8 cellular contexts compared by ENCODE assay signal in the genomic region with DNA sequence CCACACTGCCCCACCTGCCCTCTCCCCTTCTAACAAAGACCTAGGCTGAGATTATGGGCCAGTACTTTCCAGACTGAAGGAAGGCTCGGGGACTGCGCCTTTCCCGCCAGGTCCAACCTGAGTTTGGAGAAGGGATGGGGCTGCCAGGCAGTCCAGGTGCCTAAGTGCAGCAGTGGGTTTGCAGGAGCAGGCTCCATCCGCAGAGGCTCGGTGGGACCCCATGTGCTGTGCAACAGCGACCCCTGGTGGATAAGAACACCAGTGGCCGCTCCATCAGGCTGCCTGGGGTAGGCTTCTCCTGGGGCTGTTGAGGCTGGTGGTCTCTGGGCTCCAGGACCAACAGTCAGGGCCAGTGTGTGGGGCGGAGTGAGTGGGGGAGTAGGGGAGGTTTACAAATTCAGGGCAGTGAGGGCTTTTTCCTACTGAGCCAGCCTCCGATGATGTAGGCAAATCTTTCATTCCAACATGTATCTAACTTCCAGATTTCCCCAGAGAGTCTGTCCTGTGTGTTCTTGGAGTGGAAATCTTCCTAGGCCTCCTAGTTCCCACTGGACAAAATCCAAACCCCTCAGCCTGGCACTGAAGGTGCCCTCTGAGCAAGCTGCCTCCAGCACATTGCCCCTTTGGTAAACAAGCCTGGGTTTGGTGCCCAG.
A peak's percentile ranks its signal among the peaks of the same experiment; 100 is the strongest.
DNase-seq lines count a peak whose midpoint lies in the region; ATAC-seq and TF ChIP-seq lines count a peak whose summit lies in the region.

No MANE protein-coding gene starts in this region.

- H3K23ac ChIP-seq in H9 (ENCODE audit: insufficient read length, low read depth, low read length) = no peak overlapping the region

- no peak overlapping the region for H3K4me3 Mint-ChIP-seq in H9
- no peak overlapping the region for H3K4me3 Mint-ChIP-seq in activated naive CD8-positive, alpha-beta T cell treated with anti-CD3 and anti-CD28 coated beads, Interleukin-2, amount 10 ng/mL, durations not matched to agents 7 days and 5 days

- H2BK5ac ChIP-seq in H9 (ENCODE audit: insufficient read length, low read length) = no peak overlapping the region

- no peaks in the 10 kb centered on the region for H3K4me1 Mint-ChIP-seq in H9
- H3K4me1 Mint-ChIP-seq in activated naive CD8-positive, alpha-beta T cell treated with anti-CD3 and anti-CD28 coated beads, Interleukin-2, amount 10 ng/mL, durations not matched to agents 7 days and 5 days = no peaks in the 10 kb centered on the region

- no peak overlapping the region for H2AK5ac ChIP-seq in H9 (ENCODE audit: insufficient read length, low read length)

- intact Hi-C loops in cardiac septum (cut with DNase I) = loop anchor here (1.0 kb wide), 1 partner anchor 107 kb away; no protein-coding TSS in a partner anchor

- WGBS in H9 (ENCODE audit: extremely low coverage, insufficient read length, low lambda C conversion rate) = no CpG with 5 or more reads among the region's 9 CpGs

- H4K91ac ChIP-seq in H9 (ENCODE audit: insufficient read length, low read depth, low read length) = no peak overlapping the region

- no peak overlapping the region for H2AFZ ChIP-seq in H9 (ENCODE audit: low read length)

- no peak overlapping the region for H3K27ac ChIP-seq in H9 (ENCODE audit: insufficient read length, low read depth, low read length)

- no peak overlapping the region for H3K56ac ChIP-seq in H9 (ENCODE audit: insufficient read length, low read depth, low read length)

- no peak overlapping the region for H3K9ac ChIP-seq in H9 (ENCODE audit: extremely low read depth, insufficient read length, low read length)

- H3K23me2 ChIP-seq in H9 (ENCODE audit: insufficient read length, low read depth, low read length, poor library complexity, severe bottlenecking) = no peaks in the 10 kb centered on the region

- no peaks in the 10 kb centered on the region for H3K79me1 ChIP-seq in H9 (ENCODE audit: insufficient read depth, low read depth, low read length, poor library complexity, severe bottlenecking)

- no peaks in the 10 kb centered on the region for H3K27me3 ChIP-seq in H9 (ENCODE audit: insufficient read depth, low read length)

- POLR2A ChIA-PET in activated naive CD8-positive, alpha-beta T cell treated with anti-CD3 and anti-CD28 coated beads, Interleukin-2, amount 10 ng/mL, durations not matched to agents 7 days and 5 days (lab: Charles Lee) = no interaction called here

- H4K20me1 ChIP-seq in H9 (ENCODE audit: control insufficient read depth, insufficient read depth, insufficient read length) = no peaks in the 10 kb centered on the region

- no peak overlapping the region for H4K5ac ChIP-seq in H9 (ENCODE audit: insufficient read length, low read depth, low read length)

- H3K9me3 Mint-ChIP-seq in H9 = no peaks in the 10 kb centered on the region
- no peaks in the 10 kb centered on the region for H3K9me3 Mint-ChIP-seq in activated naive CD8-positive, alpha-beta T cell treated with anti-CD3 and anti-CD28 coated beads, Interleukin-2, amount 10 ng/mL, durations not matched to agents 7 days and 5 days

- DNase-seq in H9 (peak; percentile 88), LoVo (ENCODE audit: low spot score) (peak; percentile 66), SW480 (ENCODE audit: low spot score) (peak; percentile 59), cardiac septum (ENCODE audit: low spot score) (peak; percentile 90), pulmonary artery endothelial cell (ENCODE audit: low read depth, low spot score) (peak; percentile 13), NCI-H226 (no peak)
- DNase-seq in activated naive CD8-positive, alpha-beta T cell treated with anti-CD3 and anti-CD28 coated beads, Interleukin-2, amount 10 ng/mL, durations not matched to agents 7 days and 5 days = peak; percentile 80

- no peaks in the 10 kb centered on the region for H3K79me2 ChIP-seq in H9 (ENCODE audit: insufficient read depth, low read length)

- H2BK15ac ChIP-seq in H9 (ENCODE audit: low read depth, low read length) = no peak overlapping the region

- H3K18ac ChIP-seq in H9 (ENCODE audit: insufficient read length, low read depth, low read length) = no peak overlapping the region

- no peaks in the 10 kb centered on the region for H3K9me3 ChIP-seq in H9 (ENCODE audit: control insufficient read depth, low read depth, low read length)

- H3T11ph ChIP-seq in H9 (ENCODE audit: low read length) = no peak overlapping the region

- no peaks in the 10 kb centered on the region for H3K36me3 Mint-ChIP-seq in H9 (ENCODE audit: insufficient read depth in 1 of 3, low read depth in 3 of 3)
- no peaks in the 10 kb centered on the region for H3K36me3 Mint-ChIP-seq in activated naive CD8-positive, alpha-beta T cell treated with anti-CD3 and anti-CD28 coated beads, Interleukin-2, amount 10 ng/mL, durations not matched to agents 7 days and 5 days

- no peak overlapping the region for H2BK20ac ChIP-seq in H9 (ENCODE audit: low read depth, low read length, poor library complexity, severe bottlenecking)

- H3K4me1 ChIP-seq in H9 (ENCODE audit: insufficient read depth, low read length) = no peaks in the 10 kb centered on the region

- peaks cover 8% of the 10 kb centered on the region for H3K27me3 Mint-ChIP-seq in H9 (ENCODE audit: low read depth)
- peaks cover 14% of the 10 kb centered on the region for H3K27me3 Mint-ChIP-seq in activated naive CD8-positive, alpha-beta T cell treated with anti-CD3 and anti-CD28 coated beads, Interleukin-2, amount 10 ng/mL, durations not matched to agents 7 days and 5 days

- no peak overlapping the region for H4K8ac ChIP-seq in H9 (replicated peaks; ENCODE audit: insufficient read length, low read depth, low read length)

- ATAC-seq in activated naive CD8-positive, alpha-beta T cell treated with anti-CD3 and anti-CD28 coated beads, Interleukin-2, amount 10 ng/mL, durations not matched to agents 7 days and 5 days (ENCODE audit: low read depth) = peak; percentile 94

- no peak overlapping the region for H2BK12ac ChIP-seq in H9 (ENCODE audit: insufficient read length, low read depth, low read length)

- no peak overlapping the region for H3K4ac ChIP-seq in H9 (ENCODE audit: low read depth, low read length)

- no peak overlapping the region for H3K14ac ChIP-seq in H9 (ENCODE audit: insufficient read depth, low read length)

- H2BK120ac ChIP-seq in H9 (ENCODE audit: low read depth, low read length, poor library complexity, severe bottlenecking) = no peak overlapping the region

- H3K27ac Mint-ChIP-seq in H9 = peak overlapping the region in 1 of 3 experiments; percentile 87; a peak in 1 of 7 replicates
- H3K27ac Mint-ChIP-seq in activated naive CD8-positive, alpha-beta T cell treated with anti-CD3 and anti-CD28 coated beads, Interleukin-2, amount 10 ng/mL, durations not matched to agents 7 days and 5 days = no peak overlapping the region

- no peak overlapping the region for H3K4me2 ChIP-seq in H9 (ENCODE audit: insufficient read depth, insufficient read length, low read length)

- TF ChIP-seq CTCF in GM12874 (IDR thresholded peaks at IDR 0.05; ENCODE audit: insufficient read depth, low read depth, low read length) = peak; percentile 92
- peak; percentile 97 for TF ChIP-seq CTCF in H9 (conservative IDR thresholded peaks at IDR 0.05)
